Comparison of ENCODE assay signal across 13 cellular contexts in genomic region chr11:34380696-34381095, GRCh38. TPM values are rescaled to one million over a fixed set of nuclear protein-coding genes. Genes with fewer than 3 reads are reported as not detected.
DNase-seq lines count a peak whose midpoint lies in the region; ATAC-seq and TF ChIP-seq lines count a peak whose summit lies in the region.
"Had no signal": no experiment of that assay in that cellular context is flagged by ENCODE, and none has a peak within 500 bp of the region (broad histone marks: within the 10 kb centered on the region; RNA-seq: fewer than 3 reads in every experiment).

No MANE protein-coding gene starts in this region.

- RAD21 ChIA-PET in HCT116 (lab: Charles Lee; ENCODE audit: low non-redundant PET in 1 of 2, low total read pairs in 2 of 2, uncharacterized antibody in 2 of 2, unreplicated experiment in 2 of 2): no interaction called here

- peak overlapping the region; percentile 12; the same call in 1 of the 2 replicates for H3K4me2 ChIP-seq in HCT116 (ENCODE audit: low read length)

- BruUV-seq in HCT116 (replicated peaks; lab: Mats Ljungman, UMichigan): no TSS peak

- no peaks in the 10 kb centered on the region for H4K20me1 ChIP-seq in HCT116 (ENCODE audit: insufficient read depth)

- CTCF ChIA-PET in HCT116 (lab: Charles Lee): no interaction called here

- no peak for TF ChIP-seq CTCF in HCT116 (IDR thresholded peaks at IDR 0.05 in 2 of 3, conservative IDR thresholded peaks at IDR 0.05 in 1 of 3; ENCODE audit: borderline replicate concordance in 1 of 3, insufficient read depth in 1 of 3, low read depth in 2 of 3, low read length in 2 of 3)
- no peak for TF ChIP-seq CTCF in fibroblast of villous mesenchyme (IDR thresholded peaks at IDR 0.05; ENCODE audit: insufficient read depth, low read depth, low read length)
- no peak for TF ChIP-seq CTCF in testis (IDR thresholded peaks at IDR 0.05)

- POLR2A ChIA-PET in HCT116 (lab: Charles Lee): no interaction called here

- H3K4me3 ChIP-seq in HCT116 (replicated peaks in 1 of 2; ENCODE audit: low read depth in 1 of 2, low read length in 2 of 2) (no peak overlapping the region), fibroblast of villous mesenchyme (ENCODE audit: low read depth, low read length) (no peak overlapping the region), testis (no peak overlapping the region)
- H3K4me3 ChIP-seq: cardiac muscle cell, heart left ventricle, transverse colon had no signal

- H3K9me2 ChIP-seq in HCT116 (ENCODE audit: insufficient read depth): no peaks in the 10 kb centered on the region

- 48 to 50% methylated on average over 2 of the region's 2 CpGs for WGBS in testis, 2 donors

- H2AFZ ChIP-seq in HCT116 (ENCODE audit: low read depth, low read length, poor library complexity, severe bottlenecking): peak overlapping the region; percentile 17

- peak; percentile 42; the same call in 1 of the 2 replicates for ATAC-seq in HCT116
- no peak for ATAC-seq in GM18519 (IDR thresholded peaks at IDR 0.05; ENCODE audit: low FRiP score, unreplicated experiment)
- no peak for ATAC-seq in GM21381 (IDR thresholded peaks at IDR 0.05; ENCODE audit: unreplicated experiment)
- ATAC-seq: heart left ventricle had no signal

- H3K4me1 ChIP-seq in HCT116 (ENCODE audit: control insufficient read depth in 1 of 2, insufficient read depth in 2 of 2, low read length in 2 of 2): peaks cover 0 to 7% of the 10 kb centered on the region in 2 experiments; a peak in 2 of 4 replicates
- no peaks in the 10 kb centered on the region for H3K4me1 ChIP-seq in testis
- H3K4me1 ChIP-seq: heart left ventricle, transverse colon had no signal

- intact Hi-C loops in HCT116 (cut with micrococcal nuclease) (no loop called here), testis (cut with DNase I; ENCODE audit: low total_unique reads) (no loop called here)

- TF ChIP-seq RAD21 in HCT116 (IDR thresholded peaks at IDR 0.05; ENCODE audit: low read depth): no peak

- H3K36me3 ChIP-seq in HCT116 (ENCODE audit: control insufficient read depth in 1 of 2, insufficient read depth in 2 of 2, low read length in 2 of 2) (no peaks in the 10 kb centered on the region), testis (ENCODE audit: low read depth, missing control alignments) (no peaks in the 10 kb centered on the region)
- H3K36me3 ChIP-seq: cardiac muscle cell, heart left ventricle, transverse colon had no signal

- H3K27me3 ChIP-seq in HCT116 (ENCODE audit: insufficient read depth, low read length) (no peaks in the 10 kb centered on the region), testis (no peaks in the 10 kb centered on the region)
- H3K27me3 ChIP-seq: cardiac muscle cell, heart left ventricle, transverse colon had no signal

- H3K27ac ChIP-seq in HCT116 (ENCODE audit: low read depth, low read length) (no peak overlapping the region), testis (no peak overlapping the region)
- H3K27ac ChIP-seq: cardiac muscle cell, heart left ventricle, transverse colon had no signal

- H3K9ac ChIP-seq in HCT116 (ENCODE audit: low read length): no peak overlapping the region

- TF ChIP-seq POLR2A in HCT116 (IDR thresholded peaks at IDR 0.05; ENCODE audit: borderline replicate concordance, extremely low read depth, insufficient read depth, insufficient read length) (no peak), testis (IDR thresholded peaks at IDR 0.05) (no peak)

- DNase-seq in ACHN (peak; percentile 31), HCT116 (ENCODE audit: low read depth, low spot score) (peak; percentile 39), SW 1271 (lab: John Stamatoyannopoulos, UW) (peak; percentile 45 to 68), fibroblast of villous mesenchyme (ENCODE audit: low read depth) (peak; percentile 61), testis (no peak), SIG-M5 (lab: John Stamatoyannopoulos, UW) (no peak)
- DNase-seq: activated naive CD4-positive, alpha-beta T cell; heart left ventricle; Kasumi-1; transverse colon had no signal

- H3K9me3 ChIP-seq in HCT116 (ENCODE audit: control insufficient read depth in 1 of 2, insufficient read depth in 1 of 2, low read depth in 1 of 2, low read length in 2 of 2) (peaks cover 6 to 16% of the 10 kb centered on the region in 2 experiments; a peak in 3 of 4 replicates), testis (no peaks in the 10 kb centered on the region)

- H3K79me2 ChIP-seq in HCT116 (ENCODE audit: insufficient read depth, low read length): no peaks in the 10 kb centered on the region

- in situ Hi-C loops in ACHN (cut with HindIII; ENCODE audit: low pct_ligation_motif_present, low pct_unique_long_range_greater_than_20kb, low sequenced_read_pairs): no loop called here

TF ChIP-seq in HCT116, 20 proteins besides CTCF, POLR2A, EP300 and RAD21 (continues in another document):
- TF ChIP-seq YY1 (IDR thresholded peaks at IDR 0.05; ENCODE audit: extremely low read depth, insufficient replicate concordance, low read depth, low read length) (no peak), EZH2phosphoT487 (IDR thresholded peaks at IDR 0.05; ENCODE audit: borderline replicate concordance) (no peak), SRF (IDR thresholded peaks at IDR 0.05; ENCODE audit: low read depth) (peak; percentile 79), CBX3 (IDR thresholded peaks at IDR 0.05; ENCODE audit: low read depth) (peak; percentile 83), ZFX (IDR thresholded peaks at IDR 0.05) (no peak), ELF1 (IDR thresholded peaks at IDR 0.05; ENCODE audit: borderline replicate concordance, low read depth) (no peak), ZBTB33 (IDR thresholded peaks at IDR 0.05; ENCODE audit: extremely low read depth, insufficient replicate concordance, low read length) (no peak), FOSL1 (IDR thresholded peaks at IDR 0.05; ENCODE audit: low read depth) (peak; percentile 97), POLR2AphosphoS5 (IDR thresholded peaks at IDR 0.05; ENCODE audit: low read depth, low read length) (peak; percentile 41; the same call in 1 of the 2 replicates), SIN3A (IDR thresholded peaks at IDR 0.05; ENCODE audit: low read depth) (peak; percentile 70; the same call in 1 of the 2 replicates), ATF3 (IDR thresholded peaks at IDR 0.05) (0 out of 2 replicates have a peak, but pooled peaks have one; percentile 16), REST (IDR thresholded peaks at IDR 0.05; ENCODE audit: low read depth) (no peak), CEBPB (IDR thresholded peaks at IDR 0.05; ENCODE audit: low read depth) (peak; percentile 76), EGR1 (IDR thresholded peaks at IDR 0.05; ENCODE audit: low read depth) (no peak), MAX (IDR thresholded peaks at IDR 0.05) (peak; percentile 40; the same call in 1 of the 2 replicates)

RNA-seq across cellular contexts. Expression of gene ABTB2, which starts 22.9 kb away (rescaled TPM):
- total RNA-seq in HCT116 (2021; ENCODE audit: unreplicated experiment) (6.8 TPM), fibroblast of villous mesenchyme (3.9 and 4.8 TPM in 2 replicates), testis (10 to 100 TPM in 1 of 2 donors, 1 to 10 TPM in 1; 5.8 to 12.1 TPM)
- 6.7 and 8.6 TPM in 2 replicates for polyA plus RNA-seq in HCT116 (2012)
- 8.9 TPM for polyA plus RNA-seq in testis (ENCODE audit: insufficient read depth, low read depth, low replicate concordance)

RNA-seq across cellular contexts. Expression of gene CAT, which starts 58.0 kb away (rescaled TPM):
- total RNA-seq in HCT116 (2021; ENCODE audit: unreplicated experiment) (50.9 TPM), fibroblast of villous mesenchyme (49.9 and 71.7 TPM in 2 replicates), testis (10 to 100 TPM; 30.3 to 38.2 TPM)
- 29.2 and 36.6 TPM in 2 replicates for polyA plus RNA-seq in HCT116 (2012)
- 30.2 TPM for polyA plus RNA-seq in testis (ENCODE audit: insufficient read depth, low read depth, low replicate concordance)

Comparison
In these comparisons a context has a peak if more than half of its experiments do, and no peak if none do; other contexts are left out.
1. DNase-seq: peak in ACHN (single experiment), HCT116 (single experiment), SW 1271 (2 of 2) and fibroblast of villous mesenchyme (single experiment); none in testis (single experiment) and SIG-M5 (single experiment).